Comparison of ENCODE assay signal across 11 cellular contexts in the genomic region with DNA sequence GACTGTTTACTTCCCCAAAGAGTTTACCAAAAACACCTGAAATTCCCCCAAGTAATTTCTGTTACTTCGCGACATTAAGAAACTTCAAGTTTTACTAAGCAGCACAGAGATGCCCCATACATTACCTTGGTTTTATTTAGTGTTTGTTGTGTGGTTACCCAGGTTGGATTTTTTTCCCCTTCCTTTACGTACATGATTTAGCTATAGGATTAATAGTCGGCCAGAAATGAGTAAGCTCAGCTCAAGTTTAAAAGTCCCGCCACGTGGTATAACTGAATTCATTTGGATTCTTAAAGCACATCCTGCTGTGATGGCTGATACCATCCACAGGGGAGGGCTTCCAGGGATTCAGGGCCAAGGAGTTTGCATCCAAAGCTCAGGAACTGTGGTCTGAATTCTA.
DNase-seq lines count a peak whose midpoint lies in the region; ATAC-seq, FAIRE-seq and TF ChIP-seq lines count a peak whose summit lies in the region.
"Had no signal": no experiment of that assay in that cellular context is flagged by ENCODE, and none has a peak within 500 bp of the region (broad histone marks: within the 10 kb centered on the region; RNA-seq: fewer than 3 reads in every experiment).

No MANE protein-coding gene starts in this region.

- no peak for FAIRE-seq in GM12891 (lab: Jason Lieb, UNC)

- no peaks in the 10 kb centered on the region for H3K9me3 Mint-ChIP-seq in CD4-positive, alpha-beta T cell
- H3K9me3 Mint-ChIP-seq: naive thymus-derived CD8-positive, alpha-beta T cell had no signal

- no peaks in the 10 kb centered on the region for H3K9me3 ChIP-seq in CD4-positive, alpha-beta T cell (ENCODE audit: control insufficient read depth, low read length)

- H3K4me3 Mint-ChIP-seq in CD4-positive, alpha-beta T cell: no peak overlapping the region
- H3K4me3 Mint-ChIP-seq: naive thymus-derived CD8-positive, alpha-beta T cell had no signal

- H3K4me1 Mint-ChIP-seq in CD4-positive, alpha-beta T cell (ENCODE audit: low read depth): no peaks in the 10 kb centered on the region

- no peak overlapping the region for H3K27ac ChIP-seq in CD4-positive, alpha-beta T cell (ENCODE audit: low read depth, low read length)
- H3K27ac ChIP-seq: BLaER1 had no signal

- peak; percentile 78 for ATAC-seq in GM19372 (IDR thresholded peaks at IDR 0.05; ENCODE audit: low read depth, unreplicated experiment)
- peak; percentile 66 for ATAC-seq in HG02763 (IDR thresholded peaks at IDR 0.05; ENCODE audit: unreplicated experiment)
- peak; percentile 80 for ATAC-seq in HG03520 (IDR thresholded peaks at IDR 0.05; ENCODE audit: unreplicated experiment)
- no peak for ATAC-seq in CD4-positive, alpha-beta T cell (ENCODE audit: poor library complexity)
- ATAC-seq: naive thymus-derived CD8-positive, alpha-beta T cell had no signal

- POLR2A ChIA-PET in CD4-positive, alpha-beta T cell (lab: Charles Lee): no interaction called here

- no peaks in the 10 kb centered on the region for H3K27me3 Mint-ChIP-seq in CD4-positive, alpha-beta T cell
- H3K27me3 Mint-ChIP-seq: naive thymus-derived CD8-positive, alpha-beta T cell had no signal

- no peaks in the 10 kb centered on the region for H3K27me3 ChIP-seq in CD4-positive, alpha-beta T cell (ENCODE audit: control insufficient read depth, insufficient read depth, low read length)
- H3K27me3 ChIP-seq: BLaER1 had no signal

- no peak overlapping the region for H3K27ac Mint-ChIP-seq in CD4-positive, alpha-beta T cell

- no peak for TF ChIP-seq CTCF in CD4-positive, alpha-beta T cell (IDR thresholded peaks at IDR 0.05)

- TF ChIP-seq POLR2A in GM12891 (IDR thresholded peaks at IDR 0.05; ENCODE audit: low read depth, low read length): no peak

- intact Hi-C loops in CD4-positive, alpha-beta T cell (cut with DNase I, micrococcal nuclease): no loop called here

- peaks cover 76% of the 10 kb centered on the region for H3K36me3 Mint-ChIP-seq in CD4-positive, alpha-beta T cell (ENCODE audit: low read depth)

- DNase-seq in GM12891 (ENCODE audit: insufficient read length, low spot score): no peak
- no peak for DNase-seq in ecto neural progenitor cell (ENCODE audit: low spot score)
- no peak for DNase-seq in NCI-H526 treated with DMSO at 0.1 percent for 48 hours (lab: John Stamatoyannopoulos, UW)
- DNase-seq in CD4-positive, alpha-beta T cell: no peak
- DNase-seq in NCI-H146 treated with DMSO at 0.1 percent for 48 hours (lab: John Stamatoyannopoulos, UW; ENCODE audit: unreplicated experiment): no peak
- DNase-seq: activated CD4-positive, alpha-beta T cell treated with anti-CD3 and anti-CD28 coated beads, Interleukin-2, amount 50 U/mL, for 4 hours; naive thymus-derived CD8-positive, alpha-beta T cell had no signal

- CTCF ChIA-PET in CD4-positive, alpha-beta T cell (lab: Charles Lee): no interaction called here

TF ChIP-seq in GM12891, 5 proteins besides CTCF, POLR2A, EP300 and RAD21:
- TF ChIP-seq POU2F2 (IDR thresholded peaks at IDR 0.05; ENCODE audit: low read depth, low read length) (peak; percentile 50; the same call in 1 of the 2 replicates), PAX5 (IDR thresholded peaks at IDR 0.05; ENCODE audit: insufficient read depth, low read length, severe bottlenecking) (no peak)
